In the genomic region with DNA sequence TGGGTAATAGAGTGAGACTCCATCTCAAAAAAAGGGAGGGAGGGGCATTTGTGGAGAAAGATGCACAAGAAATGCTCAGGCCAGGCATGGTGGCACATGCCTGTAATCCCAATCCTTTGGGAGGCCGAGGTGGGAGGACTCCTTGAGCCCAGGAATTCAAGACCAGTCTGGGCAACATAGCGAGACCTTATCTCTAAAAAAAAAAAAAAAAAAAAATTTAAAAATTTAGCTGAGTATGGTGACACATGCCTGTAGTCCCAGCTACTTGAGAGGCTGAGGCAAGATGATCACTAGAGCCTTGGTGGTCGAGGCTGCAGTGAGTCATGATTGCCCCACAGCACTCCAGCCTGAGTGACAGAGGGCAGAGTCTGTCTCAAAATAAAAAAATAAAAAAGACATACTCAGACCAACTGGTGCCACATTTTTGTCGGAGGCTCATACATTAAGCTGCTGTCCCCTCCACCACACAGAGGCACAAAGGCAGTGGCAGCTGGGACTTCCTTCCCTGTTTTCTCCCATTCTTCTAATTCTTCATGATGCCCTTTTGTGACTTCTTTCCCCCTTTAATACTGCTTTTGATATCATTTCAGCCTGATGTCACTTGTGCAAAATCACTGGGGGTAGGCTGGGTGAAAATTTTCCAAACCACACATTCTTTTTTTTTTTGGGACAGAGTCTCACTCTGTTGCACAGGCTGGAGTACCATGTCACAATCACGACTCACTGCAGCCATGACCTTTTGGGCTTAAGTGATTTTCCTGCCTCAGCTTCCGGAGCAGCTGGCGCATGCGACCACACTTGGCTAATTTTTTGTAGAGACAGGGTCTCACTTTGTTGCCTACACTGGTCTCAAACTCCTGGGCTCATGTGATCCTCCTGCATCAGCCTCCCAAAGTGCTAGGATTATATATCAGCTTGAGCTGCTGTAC, we compare ENCODE assay signal across 12 cellular contexts. TPM values are rescaled to one million over a fixed set of nuclear protein-coding genes. Genes with fewer than 3 reads are reported as not detected.
DNase-seq lines count a peak whose midpoint lies in the region; ATAC-seq and TF ChIP-seq lines count a peak whose summit lies in the region.
"Had no signal": no experiment of that assay in that cellular context is flagged by ENCODE, and none has a peak within 500 bp of the region (broad histone marks: within the 10 kb centered on the region; RNA-seq: fewer than 3 reads in every experiment).

No MANE protein-coding gene starts in this region.

- H3K36me3 Mint-ChIP-seq in activated naive CD4-positive, alpha-beta T cell treated with anti-CD3 and anti-CD28 coated beads, Interleukin-2, amount 50 U/mL, for 72 hours, result no peaks in the 10 kb centered on the region
- H3K36me3 Mint-ChIP-seq in stimulated activated naive CD8-positive, alpha-beta T cell treated with anti-CD3 and anti-CD28 coated beads, Interleukin-15, Interleukin-2, amounts not matched to agents 100 ng/mL and 50 ng/mL, for 24 hours (ENCODE audit: low read depth), result no peaks in the 10 kb centered on the region
- H3K36me3 Mint-ChIP-seq: T-cell had no signal

- peaks cover 9% of the 10 kb centered on the region for H3K27me3 ChIP-seq in left ventricle myocardium inferior (ENCODE audit: low read depth)
- H3K27me3 ChIP-seq: brain microvascular endothelial cell, right atrium auricular region had no signal

- peak overlapping the region in 1 of 2 donors; percentile 58 for H3K27ac Mint-ChIP-seq in activated naive CD4-positive, alpha-beta T cell treated with anti-CD3 and anti-CD28 coated beads, Interleukin-2, amount 50 U/mL, for 72 hours
- peak overlapping the region; percentile 93 for H3K27ac Mint-ChIP-seq in stimulated activated naive CD8-positive, alpha-beta T cell treated with anti-CD3 and anti-CD28 coated beads, Interleukin-15, Interleukin-2, amounts not matched to agents 100 ng/mL and 50 ng/mL, for 24 hours
- H3K27ac Mint-ChIP-seq: T-cell had no signal

- peak overlapping the region; percentile 51 for H3K4me3 Mint-ChIP-seq in stimulated activated naive CD8-positive, alpha-beta T cell treated with anti-CD3 and anti-CD28 coated beads, Interleukin-15, Interleukin-2, amounts not matched to agents 100 ng/mL and 50 ng/mL, for 24 hours
- H3K4me3 Mint-ChIP-seq: T-cell had no signal

- no peak for DNase-seq in activated naive CD4-positive, alpha-beta T cell treated with anti-CD3 and anti-CD28 coated beads, Interleukin-2, amount 50 U/mL, for 72 hours (ENCODE audit: low spot score in 2 of 2)
- DNase-seq in activated naive CD4-positive, alpha-beta T cell (lab: John Stamatoyannopoulos, UW), result no peak
- DNase-seq in OCI-LY7 (ENCODE audit: low spot score) (peak; percentile 69), foreskin fibroblast (peak; percentile 23 to 56), NCI-H1436 treated with DMSO at 0.1 percent for 48 hours (lab: John Stamatoyannopoulos, UW) (no peak), HuH-7.5 (ENCODE audit: low spot score) (no peak), left ventricle myocardium inferior (no peak)
- DNase-seq: brain microvascular endothelial cell, NCI-H82, T-cell had no signal

- no peaks in the 10 kb centered on the region for H3K27me3 Mint-ChIP-seq in stimulated activated naive CD8-positive, alpha-beta T cell treated with anti-CD3 and anti-CD28 coated beads, Interleukin-15, Interleukin-2, amounts not matched to agents 100 ng/mL and 50 ng/mL, for 24 hours

- POLR2A ChIA-PET in OCI-LY7 (lab: Charles Lee), result no interaction called here

- no TSS peak for BruUV-seq in OCI-LY7 (replicated peaks; lab: Mats Ljungman, UMichigan)

- H2AFZ ChIP-seq in OCI-LY7 (ENCODE audit: low read length), result peak overlapping the region; percentile 29; the same call in 1 of the 2 replicates

- no peaks in the 10 kb centered on the region for H3K9me3 ChIP-seq in OCI-LY7 (ENCODE audit: low read length)
- no peaks in the 10 kb centered on the region for H3K9me3 ChIP-seq in left ventricle myocardium inferior (replicated peaks)
- H3K9me3 ChIP-seq: right atrium auricular region had no signal

- peak; percentile 63 to 93 for ATAC-seq in activated naive CD4-positive, alpha-beta T cell treated with anti-CD3 and anti-CD28 coated beads, Interleukin-2, amount 50 U/mL, for 72 hours
- ATAC-seq: T-cell had no signal

- peak overlapping the region; percentile 24 for H3K4me3 ChIP-seq in OCI-LY7 (ENCODE audit: low read depth, low read length, poor library complexity, severe bottlenecking)
- no peak overlapping the region for H3K4me3 ChIP-seq in foreskin fibroblast (ENCODE audit: low read depth in 1 of 2, low read length in 2 of 2)
- H3K4me3 ChIP-seq in left ventricle myocardium inferior, result no peak overlapping the region
- H3K4me3 ChIP-seq: right atrium auricular region had no signal

- intact Hi-C loops in OCI-LY7 (cut with micrococcal nuclease; ENCODE audit: unreplicated experiment), result no loop called here
- intact Hi-C loops in left ventricle myocardium inferior (cut with micrococcal nuclease), result no loop called here

- no peaks in the 10 kb centered on the region for H3K9me2 ChIP-seq in OCI-LY7 (ENCODE audit: insufficient read depth, low read length)

- CTCF ChIA-PET in OCI-LY7 (lab: Charles Lee; ENCODE audit: unreplicated experiment), result interaction anchor here (1.1 kb wide), 1 partner anchor 59 kb away, joined by 3 read pairs; no protein-coding TSS in a partner anchor

- no peaks in the 10 kb centered on the region for H3K9me3 Mint-ChIP-seq in activated naive CD4-positive, alpha-beta T cell treated with anti-CD3 and anti-CD28 coated beads, Interleukin-2, amount 50 U/mL, for 72 hours
- H3K9me3 Mint-ChIP-seq in stimulated activated naive CD8-positive, alpha-beta T cell treated with anti-CD3 and anti-CD28 coated beads, Interleukin-15, Interleukin-2, amounts not matched to agents 100 ng/mL and 50 ng/mL, for 24 hours, result no peaks in the 10 kb centered on the region
- H3K9me3 Mint-ChIP-seq: T-cell had no signal

- H3K36me3 ChIP-seq in OCI-LY7 (ENCODE audit: insufficient read depth, low read length), result no peaks in the 10 kb centered on the region
- H3K36me3 ChIP-seq in left ventricle myocardium inferior, result no peaks in the 10 kb centered on the region
- H3K36me3 ChIP-seq: brain microvascular endothelial cell, right atrium auricular region had no signal

- peak overlapping the region; percentile 69 for H3K4me2 ChIP-seq in OCI-LY7 (ENCODE audit: low read length)

- TF ChIP-seq CTCF in OCI-LY7 (conservative IDR thresholded peaks at IDR 0.05; ENCODE audit: low read length) (no peak), foreskin fibroblast (IDR thresholded peaks at IDR 0.05; ENCODE audit: low read depth, low read length) (no peak), left ventricle myocardium inferior (IDR thresholded peaks at IDR 0.05; ENCODE audit: borderline replicate concordance) (no peak)

- H4K20me1 ChIP-seq in OCI-LY7 (ENCODE audit: insufficient read depth, low read length), result no peaks in the 10 kb centered on the region

- H3K4me1 Mint-ChIP-seq in stimulated activated naive CD8-positive, alpha-beta T cell treated with anti-CD3 and anti-CD28 coated beads, Interleukin-15, Interleukin-2, amounts not matched to agents 100 ng/mL and 50 ng/mL, for 24 hours (ENCODE audit: low read depth), result peaks cover 43% of the 10 kb centered on the region

- H3K4me1 ChIP-seq in OCI-LY7 (ENCODE audit: insufficient read depth, low read length, poor library complexity, severe bottlenecking) (peaks cover 75% of the 10 kb centered on the region), left ventricle myocardium inferior (peaks cover 21% of the 10 kb centered on the region)

- H3K27ac ChIP-seq in OCI-LY7 (ENCODE audit: low read depth, low read length, poor library complexity, severe bottlenecking) (peak overlapping the region; percentile 76), left ventricle myocardium inferior (replicated peaks) (no peak overlapping the region)
- H3K27ac ChIP-seq: brain microvascular endothelial cell, right atrium auricular region had no signal

- no peaks in the 10 kb centered on the region for H3K79me2 ChIP-seq in OCI-LY7 (ENCODE audit: insufficient read depth, low read depth, low read length)

RNA-seq across cellular contexts. Expression of gene CXCL17, which starts 26.8 kb away (rescaled TPM):
- total RNA-seq in activated naive CD4-positive, alpha-beta T cell treated with anti-CD3 and anti-CD28 coated beads, Interleukin-2, amount 50 U/mL, for 72 hours, result not detected
- not detected in 2 replicates for total RNA-seq in OCI-LY7 (2014; rRNA removed; shearing (Covaris generic))
- total RNA-seq in OCI-LY7 (2022), result not detected in 2 replicates
- total RNA-seq in left ventricle myocardium inferior, result not detected
- total RNA-seq: right atrium auricular region, T-cell had no signal

RNA-seq across cellular contexts. Expression of gene LIPE, which starts 42.4 kb away (rescaled TPM):
- total RNA-seq in activated naive CD4-positive, alpha-beta T cell treated with anti-CD3 and anti-CD28 coated beads, Interleukin-2, amount 50 U/mL, for 72 hours, result 10 to 100 TPM; 13.6 to 27.0 TPM
- total RNA-seq in OCI-LY7 (2014; rRNA removed; shearing (Covaris generic)), result 11.5 and 21.2 TPM in 2 replicates
- total RNA-seq in OCI-LY7 (2022), result 35.6 and 39.3 TPM in 2 replicates
- total RNA-seq in left ventricle myocardium inferior, result 55.8 TPM

RNA-seq across cellular contexts. Expression of gene CEACAM1, which starts 58.7 kb away (rescaled TPM):
- total RNA-seq in activated naive CD4-positive, alpha-beta T cell treated with anti-CD3 and anti-CD28 coated beads, Interleukin-2, amount 50 U/mL, for 72 hours, result 1 to 10 TPM; 5.3 to 6.4 TPM
- 0.50 and 0.77 TPM in 2 replicates for total RNA-seq in OCI-LY7 (2014; rRNA removed; shearing (Covaris generic))
- total RNA-seq in OCI-LY7 (2022) (1.5 and 2.3 TPM in 2 replicates), left ventricle myocardium inferior (3.4 TPM)

Comparison
In these comparisons a context has a peak if more than half of its experiments do, and no peak if none do; other contexts are left out.
1. DNase-seq: peak in OCI-LY7 (single experiment) and foreskin fibroblast (2 of 2); none in activated naive CD4-positive, alpha-beta T cell treated with anti-CD3 and anti-CD28 coated beads, Interleukin-2, amount 50 U/mL, for 72 hours (0 of 2), activated naive CD4-positive, alpha-beta T cell (0 of 4), NCI-H1436 treated with DMSO at 0.1 percent for 48 hours (single experiment), HuH-7.5 (single experiment) and left ventricle myocardium inferior (single experiment).